14 cellular contexts compared by ENCODE assay signal in genomic region chr1:111761717-111762116, GRCh38. TPM values are rescaled to one million over a fixed set of nuclear protein-coding genes. Genes with fewer than 3 reads are reported as not detected.
DNase-seq lines count a peak whose midpoint lies in the region; ATAC-seq, FAIRE-seq and TF ChIP-seq lines count a peak whose summit lies in the region.
"Had no signal": no experiment of that assay in that cellular context is flagged by ENCODE, and none has a peak within 500 bp of the region (broad histone marks: within the 10 kb centered on the region; RNA-seq: fewer than 3 reads in every experiment).

No MANE protein-coding gene starts in this region.

- no peaks in the 10 kb centered on the region for H3K27me3 Mint-ChIP-seq in central memory CD8-positive, alpha-beta T cell
- H3K27me3 Mint-ChIP-seq: CD8-positive, alpha-beta memory T cell had no signal

- FAIRE-seq in A549 (lab: Jason Lieb, UNC) (no peak), H54 (lab: Jason Lieb, UNC) (peak; percentile 6), pancreas (lab: Jason Lieb, UNC) (peak; percentile 29)
- FAIRE-seq: H1, HTR-8/SVneo had no signal

- H3K4me2 ChIP-seq in A549 = no peak overlapping the region

- H3K27ac ChIP-seq in A549 (no peak overlapping the region), pancreas (no peak overlapping the region)

- H3K9me3 Mint-ChIP-seq in central memory CD8-positive, alpha-beta T cell = no peaks in the 10 kb centered on the region
- H3K9me3 Mint-ChIP-seq: CD14-positive monocyte; CD8-positive, alpha-beta memory T cell had no signal

- H3K4me1 ChIP-seq in A549 (peaks cover 7% of the 10 kb centered on the region; the same call in 1 of the 3 replicates), pancreas (peaks cover 0 to 7% (median 0%) of the 10 kb centered on the region in 3 donors)
- H3K4me1 ChIP-seq: Caco-2 had no signal

- intact Hi-C loops in pancreas (cut with DNase I) = loop anchor here in 2 of 3 donors (10.0 kb wide), 2 partner anchors 257 to 537 kb away; partner anchors contain the start of genes ADORA3 (in 1 of the 2), CHI3L2 (in 1 of the 2) and TMIGD3 (in 1 of the 2)

- TF ChIP-seq EP300 in A549 (IDR thresholded peaks at IDR 0.05) = no peak

- TF ChIP-seq RAD21 in A549 (conservative IDR thresholded peaks at IDR 0.05 in 1 of 2, IDR thresholded peaks at IDR 0.05 in 1 of 2) = no peak

- H3K27ac Mint-ChIP-seq in central memory CD8-positive, alpha-beta T cell (ENCODE audit: low read depth) = peak overlapping the region; percentile 2
- H3K27ac Mint-ChIP-seq: CD14-positive monocyte had no signal

- H3K36me3 ChIP-seq in pancreas = peaks cover 0 to 22% (median 15%) of the 10 kb centered on the region in 3 donors

- CTCF ChIA-PET in A549 (lab: Yijun Ruan, JAX) = interaction anchor here (2.5 kb wide), 1 partner anchor 47 kb away, joined by 9 read pairs; no protein-coding TSS in a partner anchor

- H3K9me3 ChIP-seq in A549 (no peaks in the 10 kb centered on the region), pancreas (no peaks in the 10 kb centered on the region)
- H3K9me3 ChIP-seq: Caco-2 had no signal

- no peak overlapping the region for H3K4me3 ChIP-seq in A549
- H3K4me3 ChIP-seq in pancreas = no peak overlapping the region

- TF ChIP-seq POLR2A in A549 (IDR thresholded peaks at IDR 0.05; ENCODE audit: low read length) (no peak), H54 (IDR thresholded peaks at IDR 0.05; ENCODE audit: low read depth, low read length) (no peak)

- TF ChIP-seq CTCF in A549 (IDR thresholded peaks at IDR 0.05) (no peak), pancreas (IDR thresholded peaks at IDR 0.05) (no peak)

- H3K4me1 Mint-ChIP-seq in central memory CD8-positive, alpha-beta T cell = peaks cover 14% of the 10 kb centered on the region

- no peak overlapping the region for H3K4me3 Mint-ChIP-seq in central memory CD8-positive, alpha-beta T cell
- H3K4me3 Mint-ChIP-seq: CD14-positive monocyte; CD8-positive, alpha-beta memory T cell had no signal

- ATAC-seq in A549 = no peak
- ATAC-seq in central memory CD8-positive, alpha-beta T cell (replicated peaks; ENCODE audit: extremely low read depth, poor library complexity, severe bottlenecking) = no peak
- ATAC-seq in pancreas = no peak

- WGBS in A549 (ENCODE audit: missing lambda C conversion rate) = 65% methylated on average over 2 of the region's 2 CpGs
- 43 to 55% methylated on average over 2 of the region's 2 CpGs for WGBS in pancreas, 2 donors

- POLR2A ChIA-PET in A549 (lab: Yijun Ruan, JAX) = no interaction called here

- H3K27me3 ChIP-seq in pancreas = no peaks in the 10 kb centered on the region

- DNase-seq in A549 (ENCODE audit: low read depth in 1 of 2, low spot score in 1 of 2) (no peak), H54 (ENCODE audit: insufficient read length, low spot score) (no peak), pancreas (no peak), cerebellar cortex (ENCODE audit: low spot score) (no peak), T-helper 9 cell (no peak)
- no peak for DNase-seq in central memory CD8-positive, alpha-beta T cell (ENCODE audit: low spot score in 2 of 2)
- DNase-seq: Caco-2; CD8-positive, alpha-beta memory T cell; DMS53; GF-D8; HCEC 1CT had no signal

- H3K36me3 Mint-ChIP-seq in central memory CD8-positive, alpha-beta T cell (ENCODE audit: insufficient read depth) = peaks cover 74% of the 10 kb centered on the region

TF ChIP-seq in A549, 52 proteins besides CTCF, POLR2A, EP300 and RAD21:
- TF ChIP-seq BHLHE40 (IDR thresholded peaks at IDR 0.05; ENCODE audit: low read depth, low read length) (no peak), MAFK (IDR thresholded peaks at IDR 0.05; ENCODE audit: partially characterized antibody) (peak; percentile 30)

RNA-seq across cellular contexts. Expression of gene DDX20, which starts 6.0 kb away (rescaled TPM):
- polyA plus RNA-seq in A549 (2011; rRNA removed) (10.1 and 13.5 TPM in 2 replicates), A549 (2017; fragmentation: RNase III; extraction: RNeasy Plus Mini Kit Qiagen cat#74134 plus additional on column Dnase treatment) (7.9 to 9.0 TPM (median 8.4 TPM) in 3 replicates), pancreas (1 to 10 TPM; 2.8 to 6.8 TPM)
- 2.3 and 2.4 TPM in 2 replicates for polyA plus RNA-seq in A549 (2012; cell fraction: cytosol; rRNA removed)
- 4.1 and 4.2 TPM in 2 replicates for polyA plus RNA-seq in A549 (2012; cell fraction: nucleus; rRNA removed)
- polyA minus RNA-seq in A549 (2011; rRNA and poly(A)+ RNA removed) = 6.6 and 6.9 TPM in 2 replicates
- total RNA-seq in pancreas = 1 to 10 TPM; 2.4 to 5.4 (median 4.3) TPM

RNA-seq across cellular contexts. Expression of gene INKA2, which starts 22.5 kb away (rescaled TPM):
- polyA plus RNA-seq in A549 (2011; rRNA removed) (1.2 TPM in 2 replicates), A549 (2017; fragmentation: RNase III; extraction: RNeasy Plus Mini Kit Qiagen cat#74134 plus additional on column Dnase treatment) (1.3 to 2.1 TPM (median 1.8 TPM) in 3 replicates), pancreas (1 to 10 TPM in 1 of 2 donors, under 1 TPM in 1; 0.72 to 1.3 TPM)
- polyA plus RNA-seq in A549 (2012; cell fraction: cytosol; rRNA removed) = 0.40 and 0.66 TPM in 2 replicates
- polyA plus RNA-seq in A549 (2012; cell fraction: nucleus; rRNA removed) = 0.78 and 1.2 TPM in 2 replicates
- polyA minus RNA-seq in A549 (2011; rRNA and poly(A)+ RNA removed) = 1.3 and 4.6 TPM in 2 replicates
- total RNA-seq in pancreas = 1 to 10 TPM in 3 of 6 donors, under 1 TPM in 3; 0.28 to 2.1 (median 1.1) TPM
- polyA plus RNA-seq: CD8-positive, alpha-beta memory T cell had no signal
